Comparison of ENCODE assay signal across 1 cellular context in genomic region chr1:22052115-22053017, GRCh38.
TF ChIP-seq lines count a peak whose summit lies in the region.

Gene CDC42, plus strand, starts transcription at chr1:22052709. Its CDS starts 25,770 bp downstream, at chr1:22078479.

TF ChIP-seq in HepG2, 621 proteins besides CTCF, POLR2A, EP300 and RAD21 (continued from another document and continues in another):
- TF ChIP-seq THRA (CRISPR knock-in tag; IDR thresholded peaks at IDR 0.05; ENCODE audit: borderline replicate concordance) (no peak; the same call in 1 of the 2 replicates), NFIC (IDR thresholded peaks at IDR 0.05; ENCODE audit: low read length) (no peak), ZNF747 (CRISPR knock-in tag; IDR thresholded peaks at IDR 0.05; ENCODE audit: borderline replicate concordance) (peak; percentile 64; the same call in 1 of the 2 replicates), AGO1 (IDR thresholded peaks at IDR 0.05; ENCODE audit: low read depth, low read length, poor library complexity, severe bottlenecking) (peak; percentile 44), ZBTB2 (CRISPR knock-in tag; IDR thresholded peaks at IDR 0.05; ENCODE audit: low read depth) (peak; percentile 74), GLMP (CRISPR knock-in tag; IDR thresholded peaks at IDR 0.05; ENCODE audit: borderline replicate concordance) (no peak), ZFY (CRISPR knock-in tag; IDR thresholded peaks at IDR 0.05) (peak; percentile 75), ZNF512 (CRISPR knock-in tag; IDR thresholded peaks at IDR 0.05) (0 out of 2 replicates have a peak, but pooled peaks have one; percentile 76), ARHGAP35 (CRISPR knock-in tag; IDR thresholded peaks at IDR 0.05; ENCODE audit: borderline replicate concordance) (peak; percentile 56; the same call in 1 of the 2 replicates), ZNF597 (CRISPR knock-in tag; IDR thresholded peaks at IDR 0.05) (no peak), KLF12 (CRISPR knock-in tag; IDR thresholded peaks at IDR 0.05; ENCODE audit: borderline replicate concordance) (peak; percentile 97), ZNF460 (CRISPR knock-in tag; IDR thresholded peaks at IDR 0.05; ENCODE audit: borderline replicate concordance) (no peak; the same call in 1 of the 2 replicates), ZNF616 (CRISPR knock-in tag; IDR thresholded peaks at IDR 0.05; ENCODE audit: low read depth) (peak; percentile 87; the same call in 1 of the 2 replicates), KLF13 (CRISPR knock-in tag; IDR thresholded peaks at IDR 0.05) (no peak), ATF1 (CRISPR knock-in tag; IDR thresholded peaks at IDR 0.05) (peak; percentile 94), DBP (CRISPR knock-in tag; IDR thresholded peaks at IDR 0.05; ENCODE audit: not compliant biosample characterization) (no peak), MAFF (IDR thresholded peaks at IDR 0.05; ENCODE audit: low read depth, low read length) (no peak), ZSCAN31 (CRISPR knock-in tag; IDR thresholded peaks at IDR 0.05; ENCODE audit: low read depth) (0 out of 2 replicates have a peak, but pooled peaks have one; percentile 52), SSRP1 (CRISPR knock-in tag; IDR thresholded peaks at IDR 0.05) (no peak), ZBTB1 (CRISPR knock-in tag; IDR thresholded peaks at IDR 0.05; ENCODE audit: borderline replicate concordance) (no peak), SMARCE1 (IDR thresholded peaks at IDR 0.05; ENCODE audit: borderline replicate concordance) (no peak), ZNF782 (CRISPR knock-in tag; IDR thresholded peaks at IDR 0.05; ENCODE audit: borderline replicate concordance) (peak; percentile 79; the same call in 1 of the 2 replicates), IKZF5 (CRISPR knock-in tag; IDR thresholded peaks at IDR 0.05) (peak; percentile 79; the same call in 1 of the 2 replicates), ZNF335 (CRISPR knock-in tag; IDR thresholded peaks at IDR 0.05) (peak; percentile 61; the same call in 1 of the 2 replicates), IRX3 (CRISPR knock-in tag; IDR thresholded peaks at IDR 0.05; ENCODE audit: borderline replicate concordance, low read depth) (peak; percentile 73; the same call in 1 of the 2 replicates), HOMEZ (CRISPR knock-in tag; IDR thresholded peaks at IDR 0.05; ENCODE audit: low read depth) (no peak), RAD51 (IDR thresholded peaks at IDR 0.05; ENCODE audit: borderline replicate concordance) (no peak), ZNF354B (CRISPR knock-in tag; IDR thresholded peaks at IDR 0.05) (no peak), ZNF33B (CRISPR knock-in tag; IDR thresholded peaks at IDR 0.05) (0 out of 2 replicates have a peak, but pooled peaks have one; percentile 73), ZNF12 (CRISPR knock-in tag; IDR thresholded peaks at IDR 0.05) (no peak), ZNF770 (CRISPR knock-in tag; IDR thresholded peaks at IDR 0.05) (peak; percentile 86), POLR2AphosphoS2 (IDR thresholded peaks at IDR 0.05; ENCODE audit: low read depth, low read length) (peak; percentile 62; the same call in 1 of the 2 replicates), ZNF740 (CRISPR knock-in tag; IDR thresholded peaks at IDR 0.05) (peak; percentile 55; the same call in 1 of the 2 replicates), CC2D1A (CRISPR knock-in tag; IDR thresholded peaks at IDR 0.05) (no peak), KMT2B (CRISPR knock-in tag; IDR thresholded peaks at IDR 0.05) (peak; percentile 84), SP2 (CRISPR knock-in tag; IDR thresholded peaks at IDR 0.05) (peak; percentile 44), PTBP1 (IDR thresholded peaks at IDR 0.05; ENCODE audit: low read depth, low read length, poor library complexity, severe bottlenecking) (no peak), RFXANK (CRISPR knock-in tag; IDR thresholded peaks at IDR 0.05) (no peak), BATF2 (CRISPR knock-in tag; IDR thresholded peaks at IDR 0.05) (no peak; the same call in 1 of the 2 replicates), SP4 (CRISPR knock-in tag; IDR thresholded peaks at IDR 0.05) (peak; percentile 91), MAF1 (CRISPR knock-in tag; IDR thresholded peaks at IDR 0.05; ENCODE audit: borderline replicate concordance) (no peak), ZNF598 (CRISPR knock-in tag; IDR thresholded peaks at IDR 0.05; ENCODE audit: borderline replicate concordance) (peak; percentile 52; the same call in 1 of the 2 replicates), BRCA1 (CRISPR knock-in tag; IDR thresholded peaks at IDR 0.05) (no peak), NFATC3 (CRISPR knock-in tag; IDR thresholded peaks at IDR 0.05) (no peak), TCF7 (IDR thresholded peaks at IDR 0.05; ENCODE audit: low read depth) (no peak), SNAI1 (CRISPR knock-in tag; IDR thresholded peaks at IDR 0.05; ENCODE audit: borderline replicate concordance) (0 out of 2 replicates have a peak, but pooled peaks have one; percentile 73), HNRNPK (IDR thresholded peaks at IDR 0.05; ENCODE audit: low read depth, low read length, poor library complexity, severe bottlenecking) (peak; percentile 87), GLI4 (CRISPR knock-in tag; IDR thresholded peaks at IDR 0.05; ENCODE audit: borderline replicate concordance) (no peak), POLR2G (IDR thresholded peaks at IDR 0.05; ENCODE audit: low read depth, low read length) (peak; percentile 95), PHF20 (CRISPR knock-in tag; IDR thresholded peaks at IDR 0.05) (peak; percentile 75; the same call in 1 of the 2 replicates), ZNF572 (CRISPR knock-in tag; IDR thresholded peaks at IDR 0.05) (0 out of 2 replicates have a peak, but pooled peaks have one; percentile 27), ZNF484 (CRISPR knock-in tag; IDR thresholded peaks at IDR 0.05; ENCODE audit: borderline replicate concordance, low read depth) (no peak), MAX (IDR thresholded peaks at IDR 0.05) (peak; percentile 71), PITX1 (CRISPR knock-in tag; IDR thresholded peaks at IDR 0.05) (peak; percentile 40; the same call in 1 of the 2 replicates), DMAP1 (CRISPR knock-in tag; IDR thresholded peaks at IDR 0.05) (peak; percentile 96), ZNF878 (CRISPR knock-in tag; IDR thresholded peaks at IDR 0.05) (no peak), SRSF9 (IDR thresholded peaks at IDR 0.05; ENCODE audit: borderline replicate concordance, insufficient read depth, low read depth, low read length, poor library complexity, severe bottlenecking) (no peak), NCOA2 (CRISPR knock-in tag; IDR thresholded peaks at IDR 0.05) (no peak; the same call in 1 of the 2 replicates), ZNF446 (CRISPR knock-in tag; IDR thresholded peaks at IDR 0.05) (no peak)
